ENCODE assay signal across 9 cellular contexts in genomic region chr17:44187131-44187899, GRCh38. TPM values are rescaled to one million over a fixed set of nuclear protein-coding genes. Genes with fewer than 3 reads are reported as not detected.
A peak's percentile ranks its signal among the peaks of the same experiment; 100 is the strongest.
DNase-seq lines count a peak whose midpoint lies in the region; ATAC-seq and TF ChIP-seq lines count a peak whose summit lies in the region.
"Had no signal": no experiment of that assay in that cellular context is flagged by ENCODE, and none has a peak within 500 bp of the region (broad histone marks: within the 10 kb centered on the region; RNA-seq: fewer than 3 reads in every experiment).

No MANE protein-coding gene starts in this region.

- H3K18ac ChIP-seq in mesendoderm (ENCODE audit: low read length) = peak overlapping the region; percentile 65

- intact Hi-C loops in aorta (cut with DNase I) = no loop called here

- peak overlapping the region; percentile 77 for H3K9ac ChIP-seq in mesendoderm (ENCODE audit: low read length)

- TF ChIP-seq POLR2A in Peyer's patch (IDR thresholded peaks at IDR 0.05) = no peak

- peak overlapping the region; percentile 69 for H2BK120ac ChIP-seq in mesendoderm (ENCODE audit: low read depth, low read length)

- H3K36me3 ChIP-seq in Peyer's patch (peaks cover 0 to 27% (median 0%) of the 10 kb centered on the region in 3 donors), mesendoderm (ENCODE audit: control insufficient read depth, insufficient read depth, low read length) (peaks cover 4% of the 10 kb centered on the region), aorta (ENCODE audit: control insufficient read depth in 1 of 2, insufficient read depth in 2 of 2, low read length in 1 of 2) (no peaks in the 10 kb centered on the region)

- no peak overlapping the region for H2BK15ac ChIP-seq in mesendoderm (replicated peaks; ENCODE audit: low read depth)

- H3K4ac ChIP-seq in mesendoderm (ENCODE audit: low read depth, low read length) = peak overlapping the region; percentile 41

- H3K79me2 ChIP-seq in mesendoderm (ENCODE audit: control insufficient read depth, insufficient read depth, low read length) = peaks cover 26% of the 10 kb centered on the region

- H3K4me1 ChIP-seq in Peyer's patch = peaks cover 0 to 26% (median 19%) of the 10 kb centered on the region in 4 donors
- H3K4me1 ChIP-seq in mesendoderm (ENCODE audit: control insufficient read depth, low read depth, low read length) = peaks cover 2% of the 10 kb centered on the region
- no peaks in the 10 kb centered on the region for H3K4me1 ChIP-seq in aorta (ENCODE audit: control insufficient read depth in 1 of 2, insufficient read depth in 2 of 2, low read length in 2 of 2)

- ATAC-seq in HG02884 (IDR thresholded peaks at IDR 0.05; ENCODE audit: unreplicated experiment) (peak; percentile 36), aorta (ENCODE audit: low FRiP score) (peak; percentile 88)

- H3K56ac ChIP-seq in mesendoderm (ENCODE audit: low read length) = peak overlapping the region; percentile 99

- peak overlapping the region; percentile 95 to 99 (median 98) for H3K27ac ChIP-seq in Peyer's patch
- H3K27ac ChIP-seq in mesendoderm (ENCODE audit: low read depth, low read length) = peak overlapping the region; percentile 91
- H3K27ac ChIP-seq in aorta (ENCODE audit: low read depth in 1 of 2, low read length in 2 of 2) = peak overlapping the region in 1 of 2 donors; percentile 92

- DNase-seq in stimulated activated CD8-positive, alpha-beta memory T cell treated with anti-CD3 and anti-CD28 coated beads, Interleukin-12 subunit alpha, Interleukin-12 subunit beta, amount 100 ng/mL, for 24 hours (ENCODE audit: extremely low read depth) = peak; percentile 60
- DNase-seq in stimulated activated CD8-positive, alpha-beta memory T cell treated with anti-CD3 and anti-CD28 coated beads, Interleukin-4, amount 100 ng/mL, for 48 hours = no peak
- DNase-seq in Peyer's patch (no peak), dermis blood vessel endothelial cell (peak; percentile 48), mesendoderm (no peak), aorta (no peak), DMS79 (lab: John Stamatoyannopoulos, UW) (no peak)

- H3K79me1 ChIP-seq in mesendoderm (ENCODE audit: low read length) = peaks cover 12% of the 10 kb centered on the region

- TF ChIP-seq CTCF in Peyer's patch (IDR thresholded peaks at IDR 0.05) = no peak

- H2AK5ac ChIP-seq in mesendoderm (ENCODE audit: low read length) = no peak overlapping the region

- H2BK5ac ChIP-seq in mesendoderm (ENCODE audit: low read length) = peak overlapping the region; percentile 93

- no peaks in the 10 kb centered on the region for H3K27me3 ChIP-seq in Peyer's patch
- no peaks in the 10 kb centered on the region for H3K27me3 ChIP-seq in mesendoderm (ENCODE audit: insufficient read depth, low read length, poor library complexity)
- H3K27me3 ChIP-seq in aorta (ENCODE audit: control insufficient read depth in 1 of 2, insufficient read depth in 2 of 2, low read length in 1 of 2) = no peaks in the 10 kb centered on the region

- H3K4me2 ChIP-seq in mesendoderm (ENCODE audit: low read length) = peak overlapping the region; percentile 55

- no peaks in the 10 kb centered on the region for H3K9me3 ChIP-seq in Peyer's patch
- no peaks in the 10 kb centered on the region for H3K9me3 ChIP-seq in aorta (ENCODE audit: control insufficient read depth, low read length)

- H4K5ac ChIP-seq in mesendoderm (ENCODE audit: low read length) = peak overlapping the region; percentile 96

- H4K8ac ChIP-seq in mesendoderm (ENCODE audit: low read depth, low read length) = no peak overlapping the region

- peak overlapping the region; percentile 96 for H3K23ac ChIP-seq in mesendoderm (ENCODE audit: low read length)

- H3K4me3 ChIP-seq in Peyer's patch = peak overlapping the region; percentile 62 to 94 (median 83)
- H3K4me3 ChIP-seq in mesendoderm (ENCODE audit: low read length) = peak overlapping the region; percentile 55
- H3K4me3 ChIP-seq in aorta (ENCODE audit: low read length in 2 of 2) = peak overlapping the region; percentile 59 to 89

- WGBS in mesendoderm (ENCODE audit: extremely low coverage, insufficient coverage, low lambda C conversion rate) = no CpG with 5 or more reads among the region's 32 CpGs
- WGBS in aorta, 2 donors = 1% methylated on average over 32 of the region's 32 CpGs

RNA-seq across cellular contexts. Expression of gene TMUB2, which starts 0.5 kb away (rescaled TPM):
- 10 to 100 TPM; 19.8 to 66.6 (median 52.7) TPM for total RNA-seq in Peyer's patch
- 37.0 and 40.2 TPM in 2 replicates for total RNA-seq in dermis blood vessel endothelial cell
- 11.7 TPM for polyA plus RNA-seq in mesendoderm (2013, experiment 1 of 2)
- polyA plus RNA-seq in mesendoderm (2013, experiment 2 of 2) = 11.4 TPM
- 10 to 100 TPM; 25.8 to 39.7 TPM for total RNA-seq in aorta
- 10 to 100 TPM; 13.4 to 59.8 TPM for polyA plus RNA-seq in aorta

RNA-seq across cellular contexts. Expression of gene ATXN7L3, which starts 12.4 kb away (rescaled TPM):
- total RNA-seq in Peyer's patch (10 to 100 TPM; 51.7 to 92.6 (median 65.7) TPM), dermis blood vessel endothelial cell (51.1 and 67.7 TPM in 2 replicates), aorta (10 to 100 TPM; 62.9 to 67.5 TPM)
- polyA plus RNA-seq in mesendoderm (2013, experiment 1 of 2) = 48.5 TPM
- polyA plus RNA-seq in mesendoderm (2013, experiment 2 of 2) = 47.5 TPM
- polyA plus RNA-seq in aorta = 10 to 100 TPM; 18.7 to 35.7 TPM

RNA-seq across cellular contexts. Expression of gene ASB16, which starts 16.8 kb away (rescaled TPM):
- total RNA-seq in Peyer's patch (under 1 TPM in 1 of 4 donors, not detected in 3; 0.57 TPM), dermis blood vessel endothelial cell (0.17 TPM in 1 of 2 replicates, not detected in the other), aorta (1 to 10 TPM; 1.4 to 2.1 TPM)
- polyA plus RNA-seq in mesendoderm (2013, experiment 1 of 2) = not detected
- not detected for polyA plus RNA-seq in mesendoderm (2013, experiment 2 of 2)
- polyA plus RNA-seq in aorta = 1 to 10 TPM in 1 of 2 donors, under 1 TPM in 1; 0.88 to 1.4 TPM
- total RNA-seq: HT1080 had no signal

RNA-seq across cellular contexts. Expression of gene UBTF, which starts 32.2 kb away (rescaled TPM):
- total RNA-seq in Peyer's patch = 100 to 1,000 TPM in 1 of 4 donors, 10 to 100 TPM in 3; 58.4 to 167 (median 77.7) TPM
- total RNA-seq in dermis blood vessel endothelial cell = 59.2 and 68.4 TPM in 2 replicates
- 78.1 TPM for polyA plus RNA-seq in mesendoderm (2013, experiment 1 of 2)
- 78.4 TPM for polyA plus RNA-seq in mesendoderm (2013, experiment 2 of 2)
- 10 to 100 TPM; 39.1 to 75.4 TPM for total RNA-seq in aorta
- 10 to 100 TPM; 26.5 to 45.9 TPM for polyA plus RNA-seq in aorta

RNA-seq across cellular contexts. Expression of gene HROB, which starts 45.6 kb away (rescaled TPM):
- 1 to 10 TPM in 3 of 4 donors, under 1 TPM in 1; 0.53 to 5.8 (median 1.6) TPM for total RNA-seq in Peyer's patch
- total RNA-seq in dermis blood vessel endothelial cell = 1.2 and 2.9 TPM in 2 replicates
- polyA plus RNA-seq in mesendoderm (2013, experiment 1 of 2) = 10.7 TPM
- 10.4 TPM for polyA plus RNA-seq in mesendoderm (2013, experiment 2 of 2)
- 1 to 10 TPM in 1 of 2 donors, under 1 TPM in 1; 0.58 to 1.3 TPM for total RNA-seq in aorta
- 1 to 10 TPM in 1 of 2 donors, not detected in 1; 1.7 TPM for polyA plus RNA-seq in aorta

Comparison
In these comparisons a context has a peak if more than half of its experiments do, and no peak if none do; other contexts are left out.
1. DNase-seq: peak in stimulated activated CD8-positive, alpha-beta memory T cell treated with anti-CD3 and anti-CD28 coated beads, Interleukin-12 subunit alpha, Interleukin-12 subunit beta, amount 100 ng/mL, for 24 hours (single experiment) and dermis blood vessel endothelial cell (single experiment); none in stimulated activated CD8-positive, alpha-beta memory T cell treated with anti-CD3 and anti-CD28 coated beads, Interleukin-4, amount 100 ng/mL, for 48 hours (single experiment), Peyer's patch (0 of 3), mesendoderm (single experiment), aorta (0 of 2) and DMS79 (single experiment).
2. Peak in every context shown above with its lines, with median percentiles within 50 percentile points of each other: H3K4me3 ChIP-seq.